Comparison of ENCODE assay signal across 20 cellular contexts in the genomic region with DNA sequence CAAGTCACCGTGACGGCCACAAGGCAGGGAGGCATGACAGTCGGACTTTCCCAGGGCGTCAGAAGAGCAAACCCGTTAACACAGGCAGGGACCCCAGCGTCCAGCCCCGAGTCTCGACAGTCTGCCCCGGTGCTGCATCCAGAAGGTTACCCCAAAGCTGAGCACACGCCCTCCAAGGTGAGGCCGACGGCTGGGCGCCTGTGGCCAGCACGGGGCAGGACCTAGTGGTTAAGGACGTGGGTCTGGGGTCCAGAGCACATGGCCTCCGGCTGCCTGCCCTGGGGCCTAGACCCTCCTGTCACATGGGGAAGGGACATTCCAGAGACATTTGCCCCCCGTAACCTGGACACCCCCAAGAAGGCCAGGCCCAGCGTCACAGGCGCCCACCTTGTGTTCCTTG. TPM values are rescaled to one million over a fixed set of nuclear protein-coding genes. Genes with fewer than 3 reads are reported as not detected.
DNase-seq lines count a peak whose midpoint lies in the region; ATAC-seq and TF ChIP-seq lines count a peak whose summit lies in the region.
"Had no signal": no experiment of that assay in that cellular context is flagged by ENCODE, and none has a peak within 500 bp of the region (broad histone marks: within the 10 kb centered on the region; RNA-seq: fewer than 3 reads in every experiment).

No MANE protein-coding gene starts in this region.

- no peak overlapping the region for H3K4me2 ChIP-seq in neuronal stem cell (ENCODE audit: insufficient read depth, low read length, poor library complexity, severe bottlenecking)
- H3K4me2 ChIP-seq: BLaER1, GM23338 had no signal

- no peak overlapping the region for H2BK15ac ChIP-seq in neuronal stem cell (ENCODE audit: low read length)

- no peak overlapping the region for H2AFZ ChIP-seq in neuronal stem cell (ENCODE audit: low read length)
- H2AFZ ChIP-seq: GM23338 had no signal

- H3K18ac ChIP-seq in neuronal stem cell (ENCODE audit: low read length) = no peak overlapping the region

- no peak for DNase-seq in activated CD8-positive, alpha-beta T cell treated with anti-CD3 and anti-CD28 coated beads, Interleukin-2, amount 10 ng/mL, durations not matched to agents 7 days and 5 days
- DNase-seq in activated CD8-positive, alpha-beta T cell treated with anti-CD3 and anti-CD28 coated beads for 36 hours = no peak
- no peak for DNase-seq in endodermal cell
- DNase-seq in neuronal stem cell (ENCODE audit: low spot score) = no peak
- no peak for DNase-seq in activated naive CD4-positive, alpha-beta T cell treated with anti-CD3 and anti-CD28 coated beads for 36 hours
- DNase-seq: CD4-positive, alpha-beta T cell; CD8-positive, alpha-beta memory T cell; DMS 273 treated with DMSO at 0.1 percent for 48 hours; DMS79; EL; GDM1; HFFc6 had no signal

- H4K8ac ChIP-seq in neuronal stem cell (ENCODE audit: low read depth, low read length) = peak overlapping the region; percentile 65

- no peak overlapping the region for H3K9ac ChIP-seq in endodermal cell (ENCODE audit: extremely low read depth, low read length, poor library complexity, severe bottlenecking)
- peak overlapping the region; percentile 12 for H3K9ac ChIP-seq in neuronal stem cell (ENCODE audit: low read depth, low read length, poor library complexity)
- H3K9ac ChIP-seq: BLaER1 had no signal

- H3K14ac ChIP-seq in neuronal stem cell (ENCODE audit: low read length) = peak overlapping the region; percentile 38

- CTCF ChIA-PET in activated CD8-positive, alpha-beta T cell treated with anti-CD3 and anti-CD28 coated beads, Interleukin-2, amount 10 ng/mL, durations not matched to agents 7 days and 5 days (lab: Charles Lee) = no interaction called here
- CTCF ChIA-PET in activated CD8-positive, alpha-beta T cell treated with anti-CD3 and anti-CD28 coated beads for 36 hours (lab: Charles Lee) = no interaction called here
- CTCF ChIA-PET in activated naive CD4-positive, alpha-beta T cell treated with anti-CD3 and anti-CD28 coated beads for 36 hours (lab: Charles Lee) = interaction anchor here (0.8 kb wide), 1 partner anchor 121 kb away, joined by 3 read pairs; no protein-coding TSS in a partner anchor

- H3K9me3 Mint-ChIP-seq in activated CD8-positive, alpha-beta T cell treated with anti-CD3 and anti-CD28 coated beads, Interleukin-2, amount 10 ng/mL, durations not matched to agents 7 days and 5 days (ENCODE audit: insufficient read depth) = no peaks in the 10 kb centered on the region
- no peaks in the 10 kb centered on the region for H3K9me3 Mint-ChIP-seq in activated CD8-positive, alpha-beta T cell treated with anti-CD3 and anti-CD28 coated beads for 36 hours
- no peaks in the 10 kb centered on the region for H3K9me3 Mint-ChIP-seq in endodermal cell
- no peaks in the 10 kb centered on the region for H3K9me3 Mint-ChIP-seq in activated naive CD4-positive, alpha-beta T cell treated with anti-CD3 and anti-CD28 coated beads for 36 hours
- H3K9me3 Mint-ChIP-seq: CD4-positive, alpha-beta T cell; CD8-positive, alpha-beta memory T cell; GM23338; HFFc6 had no signal

- no peak for TF ChIP-seq CTCF in activated CD8-positive, alpha-beta T cell treated with anti-CD3 and anti-CD28 coated beads for 36 hours (IDR thresholded peaks at IDR 0.05)
- no peak for TF ChIP-seq CTCF in endodermal cell (conservative IDR thresholded peaks at IDR 0.05)

- H3K4me3 Mint-ChIP-seq in activated CD8-positive, alpha-beta T cell treated with anti-CD3 and anti-CD28 coated beads, Interleukin-2, amount 10 ng/mL, durations not matched to agents 7 days and 5 days = no peak overlapping the region
- H3K4me3 Mint-ChIP-seq in activated CD8-positive, alpha-beta T cell treated with anti-CD3 and anti-CD28 coated beads for 36 hours = no peak overlapping the region
- H3K4me3 Mint-ChIP-seq in endodermal cell = no peak overlapping the region
- no peak overlapping the region for H3K4me3 Mint-ChIP-seq in activated naive CD4-positive, alpha-beta T cell treated with anti-CD3 and anti-CD28 coated beads for 36 hours
- H3K4me3 Mint-ChIP-seq: B cell; CD4-positive, alpha-beta T cell; CD8-positive, alpha-beta memory T cell; GM23338; HFFc6 had no signal

- H2BK5ac ChIP-seq in neuronal stem cell (ENCODE audit: low read length) = no peak overlapping the region

- H3K27ac ChIP-seq in endodermal cell (ENCODE audit: low read depth, low read length) = no peak overlapping the region
- no peak overlapping the region for H3K27ac ChIP-seq in neuronal stem cell (replicated peaks; ENCODE audit: low read length)
- H3K27ac ChIP-seq: 22Rv1, C4-2B had no signal

- 94 to 96% methylated on average over 19 of the region's 19 CpGs for WGBS in endodermal cell (ENCODE audit: insufficient coverage in 1 of 2, insufficient read length in 1 of 2), 2 experiments
- no CpG with 5 or more reads among the region's 19 CpGs for WGBS in neuronal stem cell (ENCODE audit: extremely low coverage in 2 of 2, insufficient read length in 2 of 2, insufficient replicate concordance in 1 of 2), 2 donors

- H3K79me1 ChIP-seq in neuronal stem cell (ENCODE audit: low read depth, low read length) = peaks cover 22% of the 10 kb centered on the region

- H3K9me3 ChIP-seq in endodermal cell (ENCODE audit: control insufficient read depth, low read length) (no peaks in the 10 kb centered on the region), neuronal stem cell (replicated peaks in 1 of 2; ENCODE audit: control insufficient read depth in 2 of 2, insufficient read depth in 1 of 2, low read depth in 1 of 2, low read length in 2 of 2) (peaks cover 0 to 8% of the 10 kb centered on the region in 2 donors)
- H3K9me3 ChIP-seq: BLaER1, HAP-1 had no signal

- ATAC-seq in activated CD8-positive, alpha-beta T cell treated with anti-CD3 and anti-CD28 coated beads, Interleukin-2, amount 10 ng/mL, durations not matched to agents 7 days and 5 days = no peak
- ATAC-seq in activated CD8-positive, alpha-beta T cell treated with anti-CD3 and anti-CD28 coated beads for 36 hours = no peak
- no peak for ATAC-seq in HG03354 (IDR thresholded peaks at IDR 0.05; ENCODE audit: poor library complexity, severe bottlenecking, unreplicated experiment)
- ATAC-seq: GM12878, GM23338 had no signal

- H3K4me1 ChIP-seq in endodermal cell (ENCODE audit: control insufficient read depth, insufficient read depth, low read length) (no peaks in the 10 kb centered on the region), neuronal stem cell (ENCODE audit: control insufficient read depth in 2 of 2, insufficient read depth in 1 of 2, low read depth in 1 of 2, low read length in 2 of 2) (no peaks in the 10 kb centered on the region)
- H3K4me1 ChIP-seq: HAP-1 had no signal

- H4K91ac ChIP-seq in neuronal stem cell (ENCODE audit: low read depth, low read length, poor library complexity) = no peak overlapping the region

- no peak overlapping the region for H3K4ac ChIP-seq in neuronal stem cell (ENCODE audit: low read length)

- POLR2A ChIA-PET in activated CD8-positive, alpha-beta T cell treated with anti-CD3 and anti-CD28 coated beads, Interleukin-2, amount 10 ng/mL, durations not matched to agents 7 days and 5 days (lab: Charles Lee) = no interaction called here
- POLR2A ChIA-PET in activated CD8-positive, alpha-beta T cell treated with anti-CD3 and anti-CD28 coated beads for 36 hours (lab: Charles Lee) = no interaction called here

- H3K27me3 ChIP-seq in endodermal cell (ENCODE audit: control insufficient read depth, insufficient read depth, low read length, poor library complexity, severe bottlenecking) (no peaks in the 10 kb centered on the region), neuronal stem cell (ENCODE audit: control insufficient read depth in 3 of 3, insufficient read depth in 3 of 3, low read depth in 1 of 3, low read length in 3 of 3) (no peaks in the 10 kb centered on the region)
- H3K27me3 ChIP-seq: BLaER1 had no signal

- no peak overlapping the region for H2BK120ac ChIP-seq in neuronal stem cell (ENCODE audit: low read depth, low read length)

- H3K4me1 Mint-ChIP-seq in activated CD8-positive, alpha-beta T cell treated with anti-CD3 and anti-CD28 coated beads, Interleukin-2, amount 10 ng/mL, durations not matched to agents 7 days and 5 days (ENCODE audit: low read depth) = no peaks in the 10 kb centered on the region
- H3K4me1 Mint-ChIP-seq in activated CD8-positive, alpha-beta T cell treated with anti-CD3 and anti-CD28 coated beads for 36 hours (ENCODE audit: low read depth) = no peaks in the 10 kb centered on the region
- H3K4me1 Mint-ChIP-seq in endodermal cell = peaks cover 2% of the 10 kb centered on the region
- no peaks in the 10 kb centered on the region for H3K4me1 Mint-ChIP-seq in activated naive CD4-positive, alpha-beta T cell treated with anti-CD3 and anti-CD28 coated beads for 36 hours (ENCODE audit: low read depth)
- H3K4me1 Mint-ChIP-seq: B cell, GM23338 had no signal

- intact Hi-C loops in activated CD8-positive, alpha-beta T cell treated with anti-CD3 and anti-CD28 coated beads for 36 hours (cut with micrococcal nuclease) = no loop called here
- intact Hi-C loops in activated naive CD4-positive, alpha-beta T cell treated with anti-CD3 and anti-CD28 coated beads for 36 hours (cut with micrococcal nuclease) = no loop called here

- no peak overlapping the region for H2BK12ac ChIP-seq in neuronal stem cell (ENCODE audit: low read length)

- H2AK5ac ChIP-seq in neuronal stem cell (ENCODE audit: low read depth, low read length) = no peak overlapping the region

- H3K27ac Mint-ChIP-seq in activated CD8-positive, alpha-beta T cell treated with anti-CD3 and anti-CD28 coated beads, Interleukin-2, amount 10 ng/mL, durations not matched to agents 7 days and 5 days = peak overlapping the region; percentile 60
- H3K27ac Mint-ChIP-seq in activated CD8-positive, alpha-beta T cell treated with anti-CD3 and anti-CD28 coated beads for 36 hours = no peak overlapping the region
- peak overlapping the region; percentile 39 for H3K27ac Mint-ChIP-seq in endodermal cell
- H3K27ac Mint-ChIP-seq in activated naive CD4-positive, alpha-beta T cell treated with anti-CD3 and anti-CD28 coated beads for 36 hours = no peak overlapping the region
- H3K27ac Mint-ChIP-seq: B cell; CD4-positive, alpha-beta T cell; GM23338; HFFc6 had no signal

- peak overlapping the region; percentile 31 for H3K23ac ChIP-seq in neuronal stem cell (ENCODE audit: low read depth, low read length, poor library complexity)

- peaks cover 35% of the 10 kb centered on the region for H3K36me3 Mint-ChIP-seq in activated CD8-positive, alpha-beta T cell treated with anti-CD3 and anti-CD28 coated beads, Interleukin-2, amount 10 ng/mL, durations not matched to agents 7 days and 5 days (ENCODE audit: low read depth)
- H3K36me3 Mint-ChIP-seq in activated CD8-positive, alpha-beta T cell treated with anti-CD3 and anti-CD28 coated beads for 36 hours (ENCODE audit: low read depth) = peaks cover 4% of the 10 kb centered on the region
- H3K36me3 Mint-ChIP-seq in endodermal cell (ENCODE audit: low read depth) = peaks cover 56% of the 10 kb centered on the region
- H3K36me3 Mint-ChIP-seq in activated naive CD4-positive, alpha-beta T cell treated with anti-CD3 and anti-CD28 coated beads for 36 hours (ENCODE audit: low read depth) = peaks cover 14% of the 10 kb centered on the region

- no peaks in the 10 kb centered on the region for H3K27me3 Mint-ChIP-seq in activated CD8-positive, alpha-beta T cell treated with anti-CD3 and anti-CD28 coated beads, Interleukin-2, amount 10 ng/mL, durations not matched to agents 7 days and 5 days (ENCODE audit: low read depth)
- no peaks in the 10 kb centered on the region for H3K27me3 Mint-ChIP-seq in activated CD8-positive, alpha-beta T cell treated with anti-CD3 and anti-CD28 coated beads for 36 hours
- no peaks in the 10 kb centered on the region for H3K27me3 Mint-ChIP-seq in endodermal cell (ENCODE audit: insufficient read depth)
- H3K27me3 Mint-ChIP-seq in activated naive CD4-positive, alpha-beta T cell treated with anti-CD3 and anti-CD28 coated beads for 36 hours (ENCODE audit: low read depth) = no peaks in the 10 kb centered on the region
- H3K27me3 Mint-ChIP-seq: B cell; CD4-positive, alpha-beta T cell; CD8-positive, alpha-beta memory T cell had no signal

- no peak overlapping the region for H3K4me3 ChIP-seq in endodermal cell (ENCODE audit: low read length)
- no peak overlapping the region for H3K4me3 ChIP-seq in neuronal stem cell (ENCODE audit: low read length in 2 of 2)
- H3K4me3 ChIP-seq: BLaER1, GM12878, GM23338, HAP-1 had no signal

- H3K36me3 ChIP-seq in endodermal cell (ENCODE audit: control insufficient read depth, insufficient read depth, low read length) = peaks cover 27% of the 10 kb centered on the region
- H3K36me3 ChIP-seq in neuronal stem cell (replicated peaks in 1 of 2; ENCODE audit: control insufficient read depth in 2 of 2, insufficient read depth in 2 of 2, low read length in 2 of 2) = peaks cover 39 to 51% of the 10 kb centered on the region in 2 donors

RNA-seq across cellular contexts. Expression of a gene that starts 29.7 kb away (rescaled TPM):
- 10 to 100 TPM; 53.7 to 59.8 TPM for total RNA-seq in activated CD8-positive, alpha-beta T cell treated with anti-CD3 and anti-CD28 coated beads, Interleukin-2, amount 10 ng/mL, durations not matched to agents 7 days and 5 days
- 10 to 100 TPM; 24.7 to 26.7 TPM for total RNA-seq in activated CD8-positive, alpha-beta T cell treated with anti-CD3 and anti-CD28 coated beads for 36 hours
- total RNA-seq in endodermal cell = 10 to 100 TPM; 21.8 to 26.9 TPM
- polyA plus RNA-seq in endodermal cell (2013, experiment 1 of 2) = 29.0 TPM
- 27.7 TPM for polyA plus RNA-seq in endodermal cell (2013, experiment 2 of 2)
- polyA plus RNA-seq in neuronal stem cell (2013, experiment 1 of 2) = 10.8 TPM
- 10.4 TPM for polyA plus RNA-seq in neuronal stem cell (2013, experiment 2 of 2)
- 10 to 100 TPM; 24.6 to 25.6 TPM for total RNA-seq in activated naive CD4-positive, alpha-beta T cell treated with anti-CD3 and anti-CD28 coated beads for 36 hours

RNA-seq across cellular contexts. Expression of a gene that starts 37.5 kb away (rescaled TPM):
- 10 to 100 TPM; 25.3 to 27.9 TPM for total RNA-seq in activated CD8-positive, alpha-beta T cell treated with anti-CD3 and anti-CD28 coated beads, Interleukin-2, amount 10 ng/mL, durations not matched to agents 7 days and 5 days
- total RNA-seq in activated CD8-positive, alpha-beta T cell treated with anti-CD3 and anti-CD28 coated beads for 36 hours = 1 to 10 TPM; 9.3 to 9.7 TPM
- 10 to 100 TPM; 43.4 to 59.5 TPM for total RNA-seq in endodermal cell
- 20.9 TPM for polyA plus RNA-seq in endodermal cell (2013, experiment 1 of 2)
- polyA plus RNA-seq in endodermal cell (2013, experiment 2 of 2) = 20.4 TPM
- polyA plus RNA-seq in neuronal stem cell (2013, experiment 1 of 2) = 21.6 TPM
- 21.9 TPM for polyA plus RNA-seq in neuronal stem cell (2013, experiment 2 of 2)
- 10 to 100 TPM; 12.0 to 15.8 TPM for total RNA-seq in activated naive CD4-positive, alpha-beta T cell treated with anti-CD3 and anti-CD28 coated beads for 36 hours

RNA-seq across cellular contexts. Expression of a gene that starts 50.0 kb away (rescaled TPM):
- 1 to 10 TPM; 2.5 to 2.9 TPM for total RNA-seq in activated CD8-positive, alpha-beta T cell treated with anti-CD3 and anti-CD28 coated beads, Interleukin-2, amount 10 ng/mL, durations not matched to agents 7 days and 5 days
- 1 to 10 TPM; 3.6 to 4.1 TPM for total RNA-seq in activated CD8-positive, alpha-beta T cell treated with anti-CD3 and anti-CD28 coated beads for 36 hours
- total RNA-seq in endodermal cell = 1 to 10 TPM; 6.4 TPM
- polyA plus RNA-seq in endodermal cell (2013, experiment 1 of 2) = 9.1 TPM
- polyA plus RNA-seq in endodermal cell (2013, experiment 2 of 2) = 5.2 TPM
- 5.2 TPM for polyA plus RNA-seq in neuronal stem cell (2013, experiment 1 of 2)
- polyA plus RNA-seq in neuronal stem cell (2013, experiment 2 of 2) = 4.9 TPM
- total RNA-seq in activated naive CD4-positive, alpha-beta T cell treated with anti-CD3 and anti-CD28 coated beads for 36 hours = 1 to 10 TPM; 2.9 to 3.6 TPM

Comparison
In these comparisons a context has a peak if more than half of its experiments do, and no peak if none do; other contexts are left out.
1. H3K27ac Mint-ChIP-seq: peak in activated CD8-positive, alpha-beta T cell treated with anti-CD3 and anti-CD28 coated beads, Interleukin-2, amount 10 ng/mL, durations not matched to agents 7 days and 5 days (single experiment) and endodermal cell (single experiment); none in activated CD8-positive, alpha-beta T cell treated with anti-CD3 and anti-CD28 coated beads for 36 hours (single experiment) and activated naive CD4-positive, alpha-beta T cell treated with anti-CD3 and anti-CD28 coated beads for 36 hours (single experiment).